38 cellular contexts compared by ENCODE assay signal in the genomic region with DNA sequence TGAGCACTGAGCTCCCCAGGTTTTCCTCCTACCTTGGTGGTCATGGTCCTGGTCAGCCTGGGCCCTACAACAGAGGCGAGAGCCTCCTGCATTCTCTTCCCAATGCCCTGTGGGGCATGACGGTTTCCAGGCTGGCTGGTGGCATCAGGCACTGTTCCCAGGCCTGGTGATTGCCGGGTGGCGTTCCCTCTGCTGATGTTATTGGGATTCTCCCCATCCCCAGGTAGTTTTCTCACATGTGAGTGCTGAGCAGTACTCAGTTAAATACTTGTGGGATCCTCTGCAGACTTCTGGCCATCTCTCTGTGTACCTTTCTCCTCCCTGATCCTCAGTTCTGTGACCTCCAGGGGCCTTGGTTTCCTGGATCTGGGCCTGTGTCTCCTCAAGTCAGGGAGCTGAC. TPM values are rescaled to one million over a fixed set of nuclear protein-coding genes. Genes with fewer than 3 reads are reported as not detected.
"Had no signal": no experiment of that assay in that cellular context is flagged by ENCODE, and none has a peak within 500 bp of the region (broad histone marks: within the 10 kb centered on the region; RNA-seq: fewer than 3 reads in every experiment).

No MANE protein-coding gene starts in this region.

- H3K4me1 ChIP-seq: Peyer's patch had no signal

- ATAC-seq: activated naive CD4-positive, alpha-beta T cell treated with anti-CD3 and anti-CD28 coated beads, Interleukin-2, amount 50 U/mL, for 72 hours; activated T-cell treated with anti-CD3 and anti-CD28 coated beads, Interleukin-2, amount 50 U/mL, for 4 hours; PC-3; Right ventricle myocardium inferior; SK-N-SH treated with all-trans-retinoic acid at 6 μM for 48 hours; T-cell had no signal

- H3K36me3 ChIP-seq: brain microvascular endothelial cell, cardiac muscle cell, Peyer's patch had no signal

- H3K27ac ChIP-seq: brain microvascular endothelial cell, cardiac muscle cell, RWPE1, VCaP had no signal

- H3K9me3 ChIP-seq: Peyer's patch had no signal

- DNase-seq: activated B cell treated with CpG ODN at 0.5 μM for 24 hours; activated CD4-positive, alpha-beta memory T cell treated with anti-CD3 and anti-CD28 coated beads for 36 hours; activated CD4-positive, alpha-beta T cell treated with anti-CD3 and anti-CD28 coated beads for 4 hours; activated CD4-positive, alpha-beta T cell treated with anti-CD3 and anti-CD28 coated beads, Interleukin-2, amount 50 U/mL, for 1 hour; activated CD4-positive, CD25-positive, alpha-beta regulatory T cell treated with anti-CD3 and anti-CD28 coated beads, Interleukin-2, amount 50 U/mL, for 72 hours; activated CD8-positive, alpha-beta memory T cell treated with anti-CD3 and anti-CD28 coated beads, Interleukin-2, amount 50 U/mL, for 4 hours; activated gamma-delta T cell treated with Interleukin-2 at 50 U/mL for 16 hours; activated naive CD4-positive, alpha-beta T cell treated with anti-CD3 and anti-CD28 coated beads for 36 hours; activated T-cell treated with anti-CD3 and anti-CD28 coated beads for 4 hours; activated T-cell treated with anti-CD3 and anti-CD28 coated beads, Interleukin-2, amount 50 U/mL, for 4 hours; anterior cingulate cortex; brain microvascular endothelial cell; Karpas-422; KBM-7; NCI-H1105; NCI-H1436; NCI-H1694; NCI-H2029; NCI-H345; NCI-H526; NCI-H748 treated with DMSO at 0.1 percent for 48 hours; NK-92 treated with Interleukin-12 subunit alpha and Interleukin-12 subunit beta, amount 100 ng/mL, for 24 hours; PC-3; Peyer's patch; SIG-M5; T-cell; T-helper 2 cell; T-helper 9 cell had no signal

- H3K27me3 ChIP-seq: brain microvascular endothelial cell, Peyer's patch had no signal

- H3K4me3 ChIP-seq: cardiac muscle cell, Peyer's patch had no signal

RNA-seq across cellular contexts. Expression of a gene that starts 52.2 kb away (rescaled TPM):
- total RNA-seq: activated B cell treated with CpG ODN at 0.5 μM for 24 hours; activated naive CD4-positive, alpha-beta T cell treated with anti-CD3 and anti-CD28 coated beads, Interleukin-2, amount 50 U/mL, for 72 hours; activated T-cell treated with anti-CD3 and anti-CD28 coated beads, Interleukin-2, amount 50 U/mL, for 4 hours; activated T-helper 1 cell treated with anti-CD3 and anti-CD28 coated beads, Interleukin-12 subunit alpha, Interleukin-12 subunit beta, Interleukin-2, Interleukin-4 antibody, amounts not matched to agents 30 ng/mL and 10 ng/mL and 1 ng/mL, durations not matched to agents 14 hours and 24 hours and 36 hours; MCF 10A; NCI-H460; PC-3; SK-MEL-5 had no signal
